ENCODE assay signal across 8 cellular contexts in genomic region chr16:30418350-30419181, GRCh38. TPM values are rescaled to one million over a fixed set of nuclear protein-coding genes. Genes with fewer than 3 reads are reported as not detected.
DNase-seq lines count a peak whose midpoint lies in the region; ATAC-seq, FAIRE-seq and TF ChIP-seq lines count a peak whose summit lies in the region.

No MANE protein-coding gene starts in this region.

- CTCF ChIA-PET in A549 (lab: Yijun Ruan, JAX) (interaction anchor here (0.5 to 5.3 kb wide), 16 partner anchors 8 to 383 kb away, joined by 3 to 68 read pairs (median 4); partner anchors contain the start of genes DCTPP1, ZNF48 and ZNF771), HEK293 (lab: Yijun Ruan, JAX) (interaction anchor here (0.7 to 2.7 kb wide), 12 partner anchors 8 to 376 kb away, joined by 3 to 15 read pairs (median 4); partner anchors contain the start of genes DCTPP1 and ZNF771)

- H3K4me3 ChIP-seq in A549, result peak overlapping the region; percentile 66
- H3K4me3 ChIP-seq in HEK293 (ENCODE audit: low read depth, low read length), result peak overlapping the region; percentile 37

- H3K4me1 ChIP-seq in A549, result peaks cover 12% of the 10 kb centered on the region; the same call in 2 of the 3 replicates
- H3K4me1 ChIP-seq in HEK293 (ENCODE audit: control insufficient read depth, insufficient read depth, low read length), result peaks cover 12% of the 10 kb centered on the region

- H3K36me3 Mint-ChIP-seq in brain, result peaks cover 51% of the 10 kb centered on the region
- peaks cover 19% of the 10 kb centered on the region for H3K36me3 Mint-ChIP-seq in mesothelial cell of epicardium

- H3K27ac Mint-ChIP-seq in brain, result peak overlapping the region in 3 of 5 experiments; percentile 55 to 83 (median 80)
- no peak overlapping the region for H3K27ac Mint-ChIP-seq in mesothelial cell of epicardium

- peaks cover 24% of the 10 kb centered on the region for H3K4me1 Mint-ChIP-seq in brain
- peaks cover 14% of the 10 kb centered on the region for H3K4me1 Mint-ChIP-seq in mesothelial cell of epicardium

- peaks cover 41 to 81% of the 10 kb centered on the region in 2 experiments; a peak in 2 of 3 replicates for H3K36me3 ChIP-seq in HEK293 (ENCODE audit: control insufficient read depth in 2 of 2, insufficient read depth in 1 of 2, low read length in 2 of 2)

- peak overlapping the region; percentile 85 for H3K4me2 ChIP-seq in A549

- no peak for TF ChIP-seq EP300 in A549 (IDR thresholded peaks at IDR 0.05)

- peak overlapping the region; percentile 89 to 91 for H3K27ac ChIP-seq in A549
- H3K27ac ChIP-seq in HEK293 (ENCODE audit: extremely low read depth, low read depth, low read length), result peak overlapping the region; percentile 85

- 68% methylated on average over 27 of the region's 31 CpGs for WGBS in A549 (ENCODE audit: missing lambda C conversion rate)

- H3K9me3 ChIP-seq in A549, result no peaks in the 10 kb centered on the region
- H3K9me3 ChIP-seq in HEK293 (ENCODE audit: control insufficient read depth, insufficient read depth, low read depth, low read length), result no peaks in the 10 kb centered on the region

- POLR2A ChIA-PET in A549 (lab: Yijun Ruan, JAX), result interaction anchor here (0.6 to 1.9 kb wide), 15 partner anchors 9 to 353 kb away, joined by 3 to 23 read pairs (median 4); partner anchors contain the start of genes ALDOA, CD2BP2, DCTPP1 and TBX6
- POLR2A ChIA-PET in HEK293 (lab: Yijun Ruan, JAX), result interaction anchor here (0.6 to 2.8 kb wide), 35 partner anchors 8 to 400 kb away, joined by 3 to 64 read pairs (median 5); partner anchors contain the start of genes ALDOA, CD2BP2, DCTPP1 and FBRS

- no peak for FAIRE-seq in A549 (lab: Jason Lieb, UNC)

- DNase-seq in A549 (ENCODE audit: low read depth in 1 of 2, low spot score in 1 of 2) (peak in 1 of 2 experiments; percentile 36), mesothelial cell of epicardium (ENCODE audit: low spot score in 2 of 2, unreplicated experiment in 2 of 2) (no peak), omental fat pad (ENCODE audit: low spot score) (no peak), NCI-H510A (lab: John Stamatoyannopoulos, UW) (no peak), NCI-H2196 treated with DMSO at 0.1 percent for 48 hours (lab: John Stamatoyannopoulos, UW; ENCODE audit: unreplicated experiment) (no peak)

- TF ChIP-seq RAD21 in A549 (conservative IDR thresholded peaks at IDR 0.05 in 1 of 2, IDR thresholded peaks at IDR 0.05 in 1 of 2), result no peak

- H3K4me3 Mint-ChIP-seq in brain, result peak overlapping the region; percentile 46 to 73 (median 70)
- H3K4me3 Mint-ChIP-seq in mesothelial cell of epicardium, result peak overlapping the region; percentile 43

- TF ChIP-seq CTCF in A549 (IDR thresholded peaks at IDR 0.05) (0 out of 3 replicates have a peak, but pooled peaks have one; percentile 3), HEK293 (tag by site-specific recombination; IDR thresholded peaks at IDR 0.05) (no peak), brain (conservative IDR thresholded peaks at IDR 0.05) (peak in 1 of 2 experiments; percentile 34), mesothelial cell of epicardium (IDR thresholded peaks at IDR 0.05; ENCODE audit: unreplicated experiment) (no peak), omental fat pad (IDR thresholded peaks at IDR 0.05) (no peak)

- no peaks in the 10 kb centered on the region for H3K9me3 Mint-ChIP-seq in brain
- H3K9me3 Mint-ChIP-seq in mesothelial cell of epicardium, result no peaks in the 10 kb centered on the region

- H3K27me3 Mint-ChIP-seq in brain (no peaks in the 10 kb centered on the region), mesothelial cell of epicardium (ENCODE audit: low read depth) (no peaks in the 10 kb centered on the region)

- TF ChIP-seq POLR2A in A549 (IDR thresholded peaks at IDR 0.05; ENCODE audit: low read length), result no peak

- ATAC-seq in A549 (peak; percentile 1 to 7; a peak in 2 of 6 replicates), omental fat pad (ENCODE audit: low FRiP score) (no peak), GM21390 (IDR thresholded peaks at IDR 0.05; ENCODE audit: unreplicated experiment) (no peak)

TF ChIP-seq in A549, 52 proteins besides CTCF, POLR2A, EP300 and RAD21:
- TF ChIP-seq TFCP2L1 (CRISPR knock-in tag; IDR thresholded peaks at IDR 0.05), result 0 out of 2 replicates have a peak, but pooled peaks have one; percentile 24
- TF ChIP-seq HOXB13 (CRISPR knock-in tag; IDR thresholded peaks at IDR 0.05; ENCODE audit: low read depth), result no peak
- 0 out of 2 replicates have a peak, but pooled peaks have one; percentile 5 for TF ChIP-seq RNF2 (IDR thresholded peaks at IDR 0.05; ENCODE audit: borderline replicate concordance, low read depth)

TF ChIP-seq in HEK293, 187 proteins besides CTCF, POLR2A, EP300 and RAD21 (continues in another document):
- no peak for TF ChIP-seq SETDB1 (IDR thresholded peaks at IDR 0.05; ENCODE audit: insufficient read length, low read length)
- peak; percentile 56; the same call in 1 of the 2 replicates for TF ChIP-seq ZBTB20 (tag by site-specific recombination; IDR thresholded peaks at IDR 0.05)
- TF ChIP-seq GLIS1 (tag by site-specific recombination; IDR thresholded peaks at IDR 0.05), result peak; percentile 23
- no peak for TF ChIP-seq ZNF292 (tag by site-specific recombination; IDR thresholded peaks at IDR 0.05; ENCODE audit: borderline replicate concordance, low read depth)
- no peak for TF ChIP-seq ZBTB7A (tag by site-specific recombination; IDR thresholded peaks at IDR 0.05; ENCODE audit: low read depth)
- 0 out of 2 replicates have a peak, but pooled peaks have one; percentile 12 for TF ChIP-seq ZNF24 (tag by site-specific recombination; IDR thresholded peaks at IDR 0.05)
- no peak for TF ChIP-seq HOXC10 (CRISPR knock-in tag; IDR thresholded peaks at IDR 0.05)
- no peak for TF ChIP-seq ZNF426 (tag by site-specific recombination; IDR thresholded peaks at IDR 0.05)
- peak; percentile 12 for TF ChIP-seq KLF16 (tag by site-specific recombination; IDR thresholded peaks at IDR 0.05)
- TF ChIP-seq ZNF701 (tag by site-specific recombination; IDR thresholded peaks at IDR 0.05), result no peak
- TF ChIP-seq ZNF510 (tag by site-specific recombination; IDR thresholded peaks at IDR 0.05; ENCODE audit: insufficient replicate concordance), result no peak
- TF ChIP-seq ZBTB8A (tag by site-specific recombination; IDR thresholded peaks at IDR 0.05), result 0 out of 2 replicates have a peak, but pooled peaks have one; percentile 17
- peak; percentile 11; the same call in 1 of the 2 replicates for TF ChIP-seq IKZF3 (tag by site-specific recombination; IDR thresholded peaks at IDR 0.05)
- TF ChIP-seq ZNF571 (tag by site-specific recombination; IDR thresholded peaks at IDR 0.05), result no peak
- TF ChIP-seq KLF1 (tag by site-specific recombination; IDR thresholded peaks at IDR 0.05), result peak; percentile 70

RNA-seq across cellular contexts. Expression of gene ZNF771, which starts 11.2 kb away (rescaled TPM):
- 5.0 and 5.7 TPM in 2 replicates for polyA plus RNA-seq in A549 (2011; rRNA removed)
- 13.6 and 22.1 TPM in 2 replicates for polyA plus RNA-seq in A549 (2012; cell fraction: cytosol; rRNA removed)
- 12.7 and 26.3 TPM in 2 replicates for polyA plus RNA-seq in A549 (2012; cell fraction: nucleus; rRNA removed)
- polyA plus RNA-seq in A549 (2017; fragmentation: RNase III; extraction: RNeasy Plus Mini Kit Qiagen cat#74134 plus additional on column Dnase treatment), result 6.8 to 7.9 TPM (median 7.2 TPM) in 3 replicates
- 2.8 and 3.6 TPM in 2 replicates for polyA minus RNA-seq in A549 (2011; rRNA and poly(A)+ RNA removed)
- 7.9 TPM for polyA plus RNA-seq in brain (ENCODE audit: insufficient read depth, low read depth, low replicate concordance)
- 10.7 to 12.6 TPM (median 11.8 TPM) in 3 replicates for total RNA-seq in mesothelial cell of epicardium
- 10 to 100 TPM in 2 of 4 donors, 1 to 10 TPM in 2; 8.3 to 13.6 (median 9.9) TPM for total RNA-seq in omental fat pad

RNA-seq across cellular contexts. Expression of gene DCTPP1, which starts 11.3 kb away (rescaled TPM):
- 105 and 122 TPM in 2 replicates for polyA plus RNA-seq in A549 (2011; rRNA removed)
- 179 and 200 TPM in 2 replicates for polyA plus RNA-seq in A549 (2012; cell fraction: cytosol; rRNA removed)
- polyA plus RNA-seq in A549 (2012; cell fraction: nucleus; rRNA removed), result 106 and 110 TPM in 2 replicates
- 114 to 121 TPM (median 120 TPM) in 3 replicates for polyA plus RNA-seq in A549 (2017; fragmentation: RNase III; extraction: RNeasy Plus Mini Kit Qiagen cat#74134 plus additional on column Dnase treatment)
- 36.0 and 47.7 TPM in 2 replicates for polyA minus RNA-seq in A549 (2011; rRNA and poly(A)+ RNA removed)
- 80.1 TPM for polyA plus RNA-seq in brain (ENCODE audit: insufficient read depth, low read depth, low replicate concordance)
- 31.8 to 35.4 TPM (median 33.1 TPM) in 3 replicates for total RNA-seq in mesothelial cell of epicardium
- 10 to 100 TPM in 3 of 4 donors, 1 to 10 TPM in 1; 9.8 to 24.0 (median 14.8) TPM for total RNA-seq in omental fat pad

RNA-seq across cellular contexts. Expression of gene ZNF48, which starts 23.3 kb away (rescaled TPM):
- polyA plus RNA-seq in A549 (2011; rRNA removed), result 7.0 and 9.3 TPM in 2 replicates
- 8.1 and 10.4 TPM in 2 replicates for polyA plus RNA-seq in A549 (2012; cell fraction: cytosol; rRNA removed)
- polyA plus RNA-seq in A549 (2012; cell fraction: nucleus; rRNA removed), result 12.0 and 13.2 TPM in 2 replicates
- 9.1 to 10.4 TPM (median 9.7 TPM) in 3 replicates for polyA plus RNA-seq in A549 (2017; fragmentation: RNase III; extraction: RNeasy Plus Mini Kit Qiagen cat#74134 plus additional on column Dnase treatment)
- 7.2 and 9.6 TPM in 2 replicates for polyA minus RNA-seq in A549 (2011; rRNA and poly(A)+ RNA removed)
- 34.3 TPM for polyA plus RNA-seq in brain (ENCODE audit: insufficient read depth, low read depth, low replicate concordance)
- total RNA-seq in mesothelial cell of epicardium, result 24.2 to 25.2 TPM (median 24.8 TPM) in 3 replicates
- total RNA-seq in omental fat pad, result 1 to 10 TPM; 3.4 to 5.4 (median 4.9) TPM

RNA-seq across cellular contexts. Expression of gene SEPHS2, which starts 27.1 kb away (rescaled TPM):
- 61.5 and 72.6 TPM in 2 replicates for polyA plus RNA-seq in A549 (2011; rRNA removed)
- 36.4 and 42.6 TPM in 2 replicates for polyA plus RNA-seq in A549 (2012; cell fraction: cytosol; rRNA removed)
- 16.1 and 18.8 TPM in 2 replicates for polyA plus RNA-seq in A549 (2012; cell fraction: nucleus; rRNA removed)
- polyA plus RNA-seq in A549 (2017; fragmentation: RNase III; extraction: RNeasy Plus Mini Kit Qiagen cat#74134 plus additional on column Dnase treatment), result 42.8 to 48.9 TPM (median 47.8 TPM) in 3 replicates
- polyA minus RNA-seq in A549 (2011; rRNA and poly(A)+ RNA removed), result 32.3 and 37.4 TPM in 2 replicates
- 36.0 TPM for polyA plus RNA-seq in brain (ENCODE audit: insufficient read depth, low read depth, low replicate concordance)
- 27.3 to 29.5 TPM (median 29.3 TPM) in 3 replicates for total RNA-seq in mesothelial cell of epicardium
- total RNA-seq in omental fat pad, result 10 to 100 TPM; 22.8 to 42.9 (median 32.1) TPM

RNA-seq across cellular contexts. Expression of gene SEPTIN1, which starts 36.2 kb away (rescaled TPM):
- polyA plus RNA-seq in A549 (2011; rRNA removed) (0.13 and 0.17 TPM in 2 replicates), A549 (2017; fragmentation: RNase III; extraction: RNeasy Plus Mini Kit Qiagen cat#74134 plus additional on column Dnase treatment) (0.58 to 0.73 TPM (median 0.65 TPM) in 3 replicates), brain (ENCODE audit: insufficient read depth, low read depth, low replicate concordance) (4.8 TPM)
- 0.75 and 0.91 TPM in 2 replicates for polyA plus RNA-seq in A549 (2012; cell fraction: cytosol; rRNA removed)
- 0.54 and 0.69 TPM in 2 replicates for polyA plus RNA-seq in A549 (2012; cell fraction: nucleus; rRNA removed)
- polyA minus RNA-seq in A549 (2011; rRNA and poly(A)+ RNA removed), result not detected in 2 replicates
- total RNA-seq in mesothelial cell of epicardium (0.86 to 1.6 TPM (median 1.4 TPM) in 3 replicates), omental fat pad (1 to 10 TPM in 3 of 4 donors, under 1 TPM in 1; 0.93 to 2.6 (median 2.4) TPM)

Comparison
In these comparisons a context has a peak if more than half of its experiments do, and no peak if none do; other contexts are left out.
1. ATAC-seq: peak in A549 (2 of 2); none in omental fat pad (single experiment) and GM21390 (single experiment).
2. Of the 5 proteins assayed by ChIP-seq in both HEK293 and A549: peak only in HEK293: none; only in A549: CTCF; in both: none; in neither: 4.